ENCODE assay signal across 8 cellular contexts in genomic region chr14:77707724-77708408, GRCh38. TPM values are rescaled to one million over a fixed set of nuclear protein-coding genes. Genes with fewer than 3 reads are reported as not detected.
DNase-seq lines count a peak whose midpoint lies in the region; ATAC-seq, FAIRE-seq and TF ChIP-seq lines count a peak whose summit lies in the region.

ALKBH1 (minus strand) TSS chr14:77708023; CDS start chr14:77708004, 19 bp downstream.
SLIRP (plus strand) TSS chr14:77708103; CDS start chr14:77708112, 9 bp downstream.

- intact Hi-C loops in adrenal gland (cut with DNase I) = loop anchor here in 1 of 2 donors (10.0 kb wide), 1 partner anchor 243 kb away; no protein-coding TSS in a partner anchor
- intact Hi-C loops in left cardiac atrium (cut with DNase I) = loop anchor here in 1 of 2 donors (2.0 kb wide), 1 partner anchor 53 kb away; no protein-coding TSS in a partner anchor
- intact Hi-C loops in upper lobe of right lung (cut with DNase I) = no loop called here

- H3K4me3 Mint-ChIP-seq in T-cell = peak within 1 kb of the TSS; percentile 90 to 97 (median 96)
- H3K4me3 Mint-ChIP-seq in progenitor cell of endocrine pancreas (ENCODE audit: low read depth) = peak within 1 kb of the TSS; percentile 88

- H3K9me3 Mint-ChIP-seq in T-cell (no peaks in the 10 kb centered on the region), progenitor cell of endocrine pancreas (ENCODE audit: low read depth) (no peaks in the 10 kb centered on the region)

- POLR2A ChIA-PET in T-cell (lab: Charles Lee) = interaction anchor here (0.5 to 0.6 kb wide), 2 partner anchors 15 to 56 kb away, joined by 3 to 4 read pairs; no protein-coding TSS in a partner anchor

- H3K27ac ChIP-seq in adrenal gland (peak within 1 kb of the TSS in 3 of 5 donors; percentile 41 to 64 (median 62)), upper lobe of right lung (peak within 1 kb of the TSS; percentile 74)

- H3K27ac Mint-ChIP-seq in T-cell (peak within 1 kb of the TSS; percentile 90 to 95), progenitor cell of endocrine pancreas (peak within 1 kb of the TSS; percentile 94)

- 0 to 1% (median 0%) methylated on average over 15 to 49 of the region's 49 CpGs for WGBS in adrenal gland, 4 donors

- TF ChIP-seq POLR2A in GM12892 (IDR thresholded peaks at IDR 0.05; ENCODE audit: low read depth, low read length) (peak; percentile 99), adrenal gland (IDR thresholded peaks at IDR 0.05) (peak in 1 of 2 donors; percentile 60)

- no peaks in the 10 kb centered on the region for H3K27me3 Mint-ChIP-seq in T-cell
- no peaks in the 10 kb centered on the region for H3K27me3 Mint-ChIP-seq in progenitor cell of endocrine pancreas

- TF ChIP-seq CTCF in adrenal gland (IDR thresholded peaks at IDR 0.05) (no peak), progenitor cell of endocrine pancreas (IDR thresholded peaks at IDR 0.05; ENCODE audit: unreplicated experiment) (no peak), upper lobe of right lung (IDR thresholded peaks at IDR 0.05) (no peak)

- H3K36me3 Mint-ChIP-seq in T-cell = peaks cover 24% of the 10 kb centered on the region
- peaks cover 5% of the 10 kb centered on the region for H3K36me3 Mint-ChIP-seq in progenitor cell of endocrine pancreas (ENCODE audit: insufficient read depth)

- no peaks in the 10 kb centered on the region for H3K27me3 ChIP-seq in adrenal gland
- H3K27me3 ChIP-seq in upper lobe of right lung = no peaks in the 10 kb centered on the region

- peaks cover 0 to 37% of the 10 kb centered on the region in 2 donors for H3K36me3 ChIP-seq in adrenal gland (replicated peaks in 1 of 2)
- H3K36me3 ChIP-seq in upper lobe of right lung = peaks cover 47% of the 10 kb centered on the region

- peaks cover 34 to 46% (median 45%) of the 10 kb centered on the region in 3 donors for H3K4me1 Mint-ChIP-seq in T-cell
- H3K4me1 Mint-ChIP-seq in progenitor cell of endocrine pancreas (ENCODE audit: low read depth) = peaks cover 25% of the 10 kb centered on the region

- peaks cover 9 to 31% of the 10 kb centered on the region in 2 donors for H3K4me1 ChIP-seq in adrenal gland (replicated peaks in 1 of 2)
- peaks cover 23% of the 10 kb centered on the region for H3K4me1 ChIP-seq in upper lobe of right lung

- H3K4me3 ChIP-seq in adrenal gland (peak within 1 kb of the TSS; percentile 73 to 98 (median 89)), upper lobe of right lung (peak within 1 kb of the TSS; percentile 91)

- CTCF ChIA-PET in T-cell (lab: Charles Lee) = interaction anchor here (0.5 to 1.8 kb wide), 4 partner anchors 127 to 249 kb away, joined by 3 to 8 read pairs (median 4); no protein-coding TSS in a partner anchor

- ATAC-seq in HG02840 (IDR thresholded peaks at IDR 0.05; ENCODE audit: low FRiP score, unreplicated experiment) = peak; percentile 98
- ATAC-seq in T-cell (replicated peaks in 1 of 4) = peak; percentile 98 to 99 (median 98)
- peak; percentile 98 for ATAC-seq in left cardiac atrium
- ATAC-seq in upper lobe of right lung = peak; percentile 99

- H3K9me3 ChIP-seq in adrenal gland (replicated peaks in 1 of 3) = no peaks in the 10 kb centered on the region
- H3K9me3 ChIP-seq in upper lobe of right lung = no peaks in the 10 kb centered on the region

- DNase-seq in GM12892 (ENCODE audit: insufficient read length) (peak; percentile 83), NCI-H1436 (lab: John Stamatoyannopoulos, UW) (peak; percentile 83), T-cell (peak; percentile 72 to 91 (median 86)), adrenal gland (peak; percentile 81 to 94 (median 89)), left cardiac atrium (peak; percentile 91), progenitor cell of endocrine pancreas (ENCODE audit: low spot score, unreplicated experiment) (peak; percentile 60), upper lobe of right lung (peak; percentile 91)

- FAIRE-seq in GM12892 (lab: Jason Lieb, UNC) = peak; percentile 84

RNA-seq across cellular contexts. Expression of gene ALKBH1, which starts in this region (rescaled TPM):
- 7.4 TPM for polyA plus RNA-seq in GM12892 (2012; ENCODE audit: missing spikeins)
- total RNA-seq in T-cell (10 to 100 TPM in 4 of 5 donors, 1 to 10 TPM in 1; 9.1 to 20.2 (median 17.9) TPM), adrenal gland (10 to 100 TPM in 6 of 8 donors, 1 to 10 TPM in 2; 6.7 to 17.6 (median 12.0) TPM), left cardiac atrium (10 to 100 TPM in 1 of 2 donors, 1 to 10 TPM in 1; 9.8 to 10.6 TPM), progenitor cell of endocrine pancreas (14.4 and 14.5 TPM in 2 replicates), upper lobe of right lung (11.6 TPM)
- polyA plus RNA-seq in adrenal gland = 10 to 100 TPM in 1 of 3 donors, 1 to 10 TPM in 2; 3.5 to 13.6 (median 7.4) TPM

RNA-seq across cellular contexts. Expression of gene SLIRP, which starts in this region (rescaled TPM):
- 406 TPM for polyA plus RNA-seq in GM12892 (2012; ENCODE audit: missing spikeins)
- 10 to 100 TPM; 32.2 to 45.8 (median 40.3) TPM for total RNA-seq in T-cell
- 100 to 1,000 TPM in 5 of 8 donors, 10 to 100 TPM in 3; 70.6 to 744 (median 108) TPM for total RNA-seq in adrenal gland
- polyA plus RNA-seq in adrenal gland = 100 to 1,000 TPM; 208 to 602 (median 475) TPM
- 100 to 1,000 TPM; 144 to 164 TPM for total RNA-seq in left cardiac atrium
- 148 and 158 TPM in 2 replicates for total RNA-seq in progenitor cell of endocrine pancreas
- 71.1 TPM for total RNA-seq in upper lobe of right lung

Comparison
In these comparisons a context has a peak if more than half of its experiments do, and no peak if none do; other contexts are left out.
1. Peak in every context shown above with its lines: DNase-seq, ATAC-seq, H3K4me3 ChIP-seq and H3K27ac ChIP-seq.